15 cellular contexts compared by ENCODE assay signal in genomic region chr21:28252923-28253322, GRCh38.
"Had no signal": no experiment of that assay in that cellular context is flagged by ENCODE, and none has a peak within 500 bp of the region (broad histone marks: within the 10 kb centered on the region; RNA-seq: fewer than 3 reads in every experiment).

No MANE protein-coding gene starts in this region.

- H3K36me3 ChIP-seq: cardiac muscle cell, gastroesophageal sphincter, left lung, prostate gland, right lobe of liver had no signal

- H3K27me3 Mint-ChIP-seq: activated naive CD4-positive, alpha-beta T cell treated with anti-CD3 and anti-CD28 coated beads, Interleukin-2, amount 10 ng/mL, durations not matched to agents 7 days and 5 days; activated T-helper 17 cell treated with anti-CD3 and anti-CD28 coated beads, Interleukin-2, amount 50 U/mL, for 72 hours; natural killer cell treated with Interleukin-12 subunit alpha and Interleukin-12 subunit beta and Interleukin-15 and Interleukin-18, amount 100 ng/mL, for 72 hours; stimulated activated naive CD8-positive, alpha-beta T cell treated with anti-CD3 and anti-CD28 coated beads, Interleukin-15, amount 100 ng/mL, for 72 hours; type B pancreatic cell had no signal

- H3K27ac Mint-ChIP-seq: activated naive CD4-positive, alpha-beta T cell treated with anti-CD3 and anti-CD28 coated beads, Interleukin-2, amount 10 ng/mL, durations not matched to agents 7 days and 5 days; activated T-helper 17 cell treated with anti-CD3 and anti-CD28 coated beads, Interleukin-2, amount 50 U/mL, for 72 hours; natural killer cell treated with Interleukin-12 subunit alpha and Interleukin-12 subunit beta and Interleukin-15 and Interleukin-18, amount 100 ng/mL, for 72 hours; stimulated activated naive CD8-positive, alpha-beta T cell treated with anti-CD3 and anti-CD28 coated beads, Interleukin-15, amount 100 ng/mL, for 72 hours had no signal

- H3K4me1 Mint-ChIP-seq: activated naive CD4-positive, alpha-beta T cell treated with anti-CD3 and anti-CD28 coated beads, Interleukin-2, amount 10 ng/mL, durations not matched to agents 7 days and 5 days; activated T-helper 17 cell treated with anti-CD3 and anti-CD28 coated beads, Interleukin-2, amount 50 U/mL, for 72 hours; stimulated activated naive CD8-positive, alpha-beta T cell treated with anti-CD3 and anti-CD28 coated beads, Interleukin-15, amount 100 ng/mL, for 72 hours had no signal

- H3K27me3 ChIP-seq: cardiac muscle cell, gastroesophageal sphincter, left lung, right lobe of liver had no signal

- H3K27ac ChIP-seq: cardiac muscle cell, gastroesophageal sphincter, left lung, prostate gland, right lobe of liver had no signal

- H3K36me3 Mint-ChIP-seq: activated naive CD4-positive, alpha-beta T cell treated with anti-CD3 and anti-CD28 coated beads, Interleukin-2, amount 10 ng/mL, durations not matched to agents 7 days and 5 days; natural killer cell treated with Interleukin-12 subunit alpha and Interleukin-12 subunit beta and Interleukin-15 and Interleukin-18, amount 100 ng/mL, for 72 hours had no signal

- H3K4me3 ChIP-seq: cardiac muscle cell, gastroesophageal sphincter, left lung, prostate gland, right lobe of liver had no signal

- H3K4me1 ChIP-seq: left lung, prostate gland had no signal

- DNase-seq: activated CD4-positive, alpha-beta T cell treated with anti-CD3 and anti-CD28 coated beads for 1 hour; activated CD4-positive, alpha-beta T cell treated with anti-CD3 and anti-CD28 coated beads, Interleukin-2, amount 50 U/mL, for 4 hours; activated naive CD4-positive, alpha-beta T cell treated with anti-CD3 and anti-CD28 coated beads, Interleukin-2, amount 10 ng/mL, durations not matched to agents 7 days and 5 days; erythroblast; left lung; nucleus accumbens; right lobe of liver; stimulated activated CD4-positive, alpha-beta T cell treated with anti-CD3 and anti-CD28 coated beads, Interleukin-1b, Interleukin-23, amount 100 ng/mL, for 48 hours; stimulated activated naive CD8-positive, alpha-beta T cell treated with anti-CD3 and anti-CD28 coated beads, Interleukin-15, amount 100 ng/mL, for 72 hours had no signal

- H3K4me3 Mint-ChIP-seq: activated naive CD4-positive, alpha-beta T cell treated with anti-CD3 and anti-CD28 coated beads, Interleukin-2, amount 10 ng/mL, durations not matched to agents 7 days and 5 days; activated T-helper 17 cell treated with anti-CD3 and anti-CD28 coated beads, Interleukin-2, amount 50 U/mL, for 72 hours; natural killer cell treated with Interleukin-12 subunit alpha and Interleukin-12 subunit beta and Interleukin-15 and Interleukin-18, amount 100 ng/mL, for 72 hours; stimulated activated naive CD8-positive, alpha-beta T cell treated with anti-CD3 and anti-CD28 coated beads, Interleukin-15, amount 100 ng/mL, for 72 hours; type B pancreatic cell had no signal

- H3K9me3 Mint-ChIP-seq: activated naive CD4-positive, alpha-beta T cell treated with anti-CD3 and anti-CD28 coated beads, Interleukin-2, amount 10 ng/mL, durations not matched to agents 7 days and 5 days; activated T-helper 17 cell treated with anti-CD3 and anti-CD28 coated beads, Interleukin-2, amount 50 U/mL, for 72 hours; stimulated activated naive CD8-positive, alpha-beta T cell treated with anti-CD3 and anti-CD28 coated beads, Interleukin-15, amount 100 ng/mL, for 72 hours had no signal

- H3K9me3 ChIP-seq: gastroesophageal sphincter, left lung, prostate gland, right lobe of liver had no signal
